20 cellular contexts compared by ENCODE assay signal in the genomic region with DNA sequence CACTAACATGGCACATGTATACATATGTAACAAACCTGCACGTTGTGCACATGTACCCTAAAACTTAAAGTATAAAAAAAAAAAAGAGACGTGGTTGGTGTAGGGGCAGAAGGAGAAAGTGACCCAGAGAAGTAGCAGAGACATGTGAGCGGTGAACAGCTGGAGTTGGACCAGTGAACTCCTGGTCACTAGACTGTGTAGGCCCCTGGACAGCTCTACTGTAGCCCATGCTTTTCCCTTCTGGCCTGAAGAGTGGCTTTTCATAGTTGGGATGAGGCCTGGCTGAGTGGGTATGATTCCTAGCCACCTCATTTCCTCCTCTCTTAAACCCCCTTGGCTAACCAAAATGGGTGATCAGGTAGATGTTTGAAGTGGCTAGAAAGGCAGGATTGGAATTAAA. TPM values are rescaled to one million over a fixed set of nuclear protein-coding genes. Genes with fewer than 3 reads are reported as not detected.
DNase-seq lines count a peak whose midpoint lies in the region; ATAC-seq, FAIRE-seq and TF ChIP-seq lines count a peak whose summit lies in the region.
"Had no signal": no experiment of that assay in that cellular context is flagged by ENCODE, and none has a peak within 500 bp of the region (broad histone marks: within the 10 kb centered on the region; RNA-seq: fewer than 3 reads in every experiment).

No MANE protein-coding gene starts in this region.

- no peaks in the 10 kb centered on the region for H4K20me1 ChIP-seq in HepG2 (ENCODE audit: insufficient read depth, low read length)
- H4K20me1 ChIP-seq: BLaER1 treated with 17β-estradiol and CSF1 and Interleukin-3, amounts not matched to agents 10 nM and 100 nM had no signal

- peaks cover 15% of the 10 kb centered on the region for H3K27me3 Mint-ChIP-seq in activated T-cell treated with anti-CD3 and anti-CD28 coated beads, Interleukin-2, amount 50 U/mL, for 72 hours (ENCODE audit: low read depth)
- H3K27me3 Mint-ChIP-seq: B cell had no signal

- DNase-seq in WERI-Rb-1 (no peak), HepG2 (ENCODE audit: low spot score) (no peak), transverse colon (no peak), HEK293T (ENCODE audit: extremely low spot score) (no peak)
- no peak for DNase-seq in activated T-cell treated with anti-CD3 and anti-CD28 coated beads, Interleukin-2, amount 50 U/mL, for 72 hours
- DNase-seq: 8988T; CD8-positive, alpha-beta memory T cell; COR-L47; DMS79 treated with DMSO at 0.1 percent for 48 hours; GM23248; IMR-90 had no signal

- intact Hi-C loops in HepG2 (cut with micrococcal nuclease; ENCODE audit: unreplicated experiment): no loop called here
- intact Hi-C loops in transverse colon (cut with DNase I; ENCODE audit: low total_unique reads): no loop called here

- CTCF ChIA-PET in HepG2 (lab: Yijun Ruan, JAX; ENCODE audit: low intra/inter-chr PET ratio, low total read pairs) (no interaction called here), HEK293T (lab: Yijun Ruan, JAX) (no interaction called here)

- no peaks in the 10 kb centered on the region for H3K9me3 Mint-ChIP-seq in activated T-cell treated with anti-CD3 and anti-CD28 coated beads, Interleukin-2, amount 50 U/mL, for 72 hours

- no peak overlapping the region for H3K9ac ChIP-seq in HepG2 (ENCODE audit: insufficient read depth, low read depth, low read length)
- H3K9ac ChIP-seq: BLaER1 treated with 17β-estradiol and CSF1 and Interleukin-3, amounts not matched to agents 10 nM and 100 nM; GM23248 had no signal

- H3K9me3 ChIP-seq in WERI-Rb-1 (ENCODE audit: severe bottlenecking) (no peaks in the 10 kb centered on the region), HepG2 (ENCODE audit: low read length) (no peaks in the 10 kb centered on the region), transverse colon (no peaks in the 10 kb centered on the region)
- H3K9me3 ChIP-seq: BLaER1 treated with 17β-estradiol and CSF1 and Interleukin-3, amounts not matched to agents 10 nM and 100 nM; HAP-1 had no signal

- TF ChIP-seq CTCF in 22Rv1 (IDR thresholded peaks at IDR 0.05) (no peak), WERI-Rb-1 (IDR thresholded peaks at IDR 0.05; ENCODE audit: low read depth, low read length) (no peak), HepG2 (CRISPR knock-in tag; IDR thresholded peaks at IDR 0.05) (no peak), transverse colon (IDR thresholded peaks at IDR 0.05) (no peak)

- peak overlapping the region; percentile 51 for H3K4me2 ChIP-seq in HepG2 (ENCODE audit: low read depth, low read length)
- H3K4me2 ChIP-seq: BLaER1 treated with 17β-estradiol and CSF1 and Interleukin-3, amounts not matched to agents 10 nM and 100 nM had no signal

- ATAC-seq in HepG2 (peak; percentile 75), GM18505 (IDR thresholded peaks at IDR 0.05; ENCODE audit: unreplicated experiment) (no peak)
- ATAC-seq in activated T-cell treated with anti-CD3 and anti-CD28 coated beads, Interleukin-2, amount 50 U/mL, for 72 hours (replicated peaks in 1 of 2): no peak
- ATAC-seq: GM12878, K562 had no signal

- H3K36me3 ChIP-seq in WERI-Rb-1: no peaks in the 10 kb centered on the region
- H3K36me3 ChIP-seq in HepG2 (replicated peaks in 1 of 2; ENCODE audit: control insufficient read depth in 1 of 2, insufficient read depth in 2 of 2, low read length in 2 of 2): no peaks in the 10 kb centered on the region
- H3K36me3 ChIP-seq in transverse colon: no peaks in the 10 kb centered on the region
- H3K36me3 ChIP-seq: BLaER1 treated with 17β-estradiol and CSF1 and Interleukin-3, amounts not matched to agents 10 nM and 100 nM; HAP-1 had no signal

- WGBS in HepG2 (ENCODE audit: low lambda C conversion rate): 70% methylated on average over 2 of the region's 3 CpGs
- WGBS in transverse colon (ENCODE audit: low coverage in 1 of 2), 2 donors: 72% methylated on average over 3 of the region's 3 CpGs; no CpG with 5 or more reads in 1 of the 2 donors

- no peak overlapping the region for H2AFZ ChIP-seq in HepG2 (ENCODE audit: low read length)
- H2AFZ ChIP-seq: GM23248 had no signal

- POLR2A ChIA-PET in HepG2 (lab: Yijun Ruan, JAX): no interaction called here
- POLR2A ChIA-PET in HEK293T (lab: Yijun Ruan, JAX): no interaction called here

- TF ChIP-seq RAD21 in HepG2 (CRISPR knock-in tag; IDR thresholded peaks at IDR 0.05): no peak

- no peak overlapping the region for H3K4me3 Mint-ChIP-seq in activated T-cell treated with anti-CD3 and anti-CD28 coated beads, Interleukin-2, amount 50 U/mL, for 72 hours
- H3K4me3 Mint-ChIP-seq: B cell; CD8-positive, alpha-beta memory T cell had no signal

- H3K4me3 ChIP-seq in WERI-Rb-1 (ENCODE audit: low read depth, low read length) (no peak overlapping the region), HepG2 (replicated peaks in 1 of 3; ENCODE audit: insufficient read depth in 1 of 3, low read depth in 2 of 3, low read length in 3 of 3) (no peak overlapping the region), transverse colon (no peak overlapping the region)
- H3K4me3 ChIP-seq: BLaER1 treated with 17β-estradiol and CSF1 and Interleukin-3, amounts not matched to agents 10 nM and 100 nM; GM12878; GM23248; HAP-1; K562 had no signal

- H3K27ac ChIP-seq in 22Rv1 (peak overlapping the region; percentile 36; the same call in 1 of the 2 replicates), WERI-Rb-1 (peak overlapping the region; percentile 38), HepG2 (ENCODE audit: extremely low read length, insufficient read depth, low read length) (no peak overlapping the region), transverse colon (peak overlapping the region; percentile 45 to 66 (median 56))
- H3K27ac ChIP-seq: BLaER1 treated with 17β-estradiol and CSF1 and Interleukin-3, amounts not matched to agents 10 nM and 100 nM; GM23248; HL-60 had no signal

- TF ChIP-seq EP300 in HepG2 (IDR thresholded peaks at IDR 0.05; ENCODE audit: low read depth in 2 of 2, low read length in 2 of 2) (no peak), HepG2 (CRISPR knock-in tag; IDR thresholded peaks at IDR 0.05; ENCODE audit: borderline replicate concordance) (no peak), transverse colon (IDR thresholded peaks at IDR 0.05; ENCODE audit: low read depth) (no peak)

- no TSS peak for BruUV-seq in HepG2 (replicated peaks; lab: Mats Ljungman, UMichigan)

- H3K27ac Mint-ChIP-seq in activated T-cell treated with anti-CD3 and anti-CD28 coated beads, Interleukin-2, amount 50 U/mL, for 72 hours: no peak overlapping the region
- H3K27ac Mint-ChIP-seq: B cell; CD8-positive, alpha-beta memory T cell had no signal

- TF ChIP-seq POLR2A in HepG2 (IDR thresholded peaks at IDR 0.05; ENCODE audit: insufficient read depth in 1 of 2, low read depth in 2 of 2, low read length in 2 of 2) (no peak), transverse colon (IDR thresholded peaks at IDR 0.05) (no peak), GM18505 (IDR thresholded peaks at IDR 0.05; ENCODE audit: borderline replicate concordance, extremely low read depth, insufficient read depth, insufficient read length) (no peak)

- H3K36me3 Mint-ChIP-seq in activated T-cell treated with anti-CD3 and anti-CD28 coated beads, Interleukin-2, amount 50 U/mL, for 72 hours (ENCODE audit: insufficient read depth in 2 of 2): no peaks in the 10 kb centered on the region
- H3K36me3 Mint-ChIP-seq: CD8-positive, alpha-beta memory T cell had no signal

- FAIRE-seq in HepG2 (lab: Jason Lieb, UNC): no peak
- FAIRE-seq: GM12878, K562 had no signal

- peaks cover 38% of the 10 kb centered on the region for H3K4me1 ChIP-seq in HepG2 (ENCODE audit: insufficient read depth, low read length)
- H3K4me1 ChIP-seq in transverse colon: peaks cover 0 to 25% (median 7%) of the 10 kb centered on the region in 4 donors
- H3K4me1 ChIP-seq: BLaER1 treated with 17β-estradiol and CSF1 and Interleukin-3, amounts not matched to agents 10 nM and 100 nM; HAP-1 had no signal

- H3K27me3 ChIP-seq in WERI-Rb-1 (ENCODE audit: insufficient read depth, low read depth, severe bottlenecking) (no peaks in the 10 kb centered on the region), HepG2 (ENCODE audit: control insufficient read depth in 1 of 2, insufficient read depth in 2 of 2, low read length in 2 of 2) (no peaks in the 10 kb centered on the region), transverse colon (no peaks in the 10 kb centered on the region)
- H3K27me3 ChIP-seq: BLaER1 treated with 17β-estradiol and CSF1 and Interleukin-3, amounts not matched to agents 10 nM and 100 nM had no signal

- in situ Hi-C loops in HepG2 (cut with HindIII; ENCODE audit: extremely low pct_ligation_motif_present, low pct_unique_long_range_greater_than_20kb): no loop called here
- in situ Hi-C loops in transverse colon (cut with MboI; ENCODE audit: low pct_ligation_motif_present in 1 of 4, low pct_unique_long_range_greater_than_20kb in 1 of 4, low sequenced_read_pairs in 3 of 4): no loop called here

- no peaks in the 10 kb centered on the region for H3K79me2 ChIP-seq in HepG2 (ENCODE audit: insufficient read depth, low read length)

- no peaks in the 10 kb centered on the region for H3K4me1 Mint-ChIP-seq in activated T-cell treated with anti-CD3 and anti-CD28 coated beads, Interleukin-2, amount 50 U/mL, for 72 hours (ENCODE audit: low read depth)
- H3K4me1 Mint-ChIP-seq: B cell; CD8-positive, alpha-beta memory T cell had no signal

RNA-seq across cellular contexts. Expression of a gene that starts 16.4 kb away (rescaled TPM):
- total RNA-seq in HepG2 (2016; rRNA removed; fragmentation: Illumina TruSeq; extraction: Trizol) (12.8 and 21.4 TPM in 2 replicates), transverse colon (100 to 1,000 TPM in 3 of 4 donors, 10 to 100 TPM in 1; 26.9 to 170 (median 134) TPM)
- 2.6 and 2.8 TPM in 2 replicates for total RNA-seq in HepG2 (2016; cell fraction: cytosol; rRNA removed; fragmentation: Illumina TruSeq; extraction: Trizol; ENCODE audit: low read depth)
- total RNA-seq in HepG2 (2016; cell fraction: insoluble cytoplasmic fraction; rRNA removed; fragmentation: Illumina TruSeq; extraction: Trizol): 12.7 and 21.2 TPM in 2 replicates
- total RNA-seq in HepG2 (2016; cell fraction: membrane; rRNA removed; fragmentation: Illumina TruSeq; extraction: Trizol): 5.7 and 6.4 TPM in 2 replicates
- 25.7 and 32.9 TPM in 2 replicates for total RNA-seq in HepG2 (2016; cell fraction: nucleus; rRNA removed; fragmentation: Illumina TruSeq; extraction: Trizol)
- polyA plus RNA-seq in HepG2 (2011; rRNA removed): 47.1 and 66.6 TPM in 2 replicates
- polyA plus RNA-seq in HepG2 (2011; cell fraction: cytosol; rRNA removed): 40.3 and 64.4 TPM in 2 replicates
- polyA plus RNA-seq in HepG2 (2011; cell fraction: nucleus; rRNA removed): 17.9 and 24.6 TPM in 2 replicates
- polyA plus RNA-seq in HepG2 (2012): 54.1 and 54.6 TPM in 2 replicates
- polyA plus RNA-seq in HepG2 (2016; cell fraction: cytosol; fragmentation: Illumina TruSeq; extraction: Trizol; ENCODE audit: low read depth): 5.2 and 5.9 TPM in 2 replicates
- 24.2 and 27.3 TPM in 2 replicates for polyA plus RNA-seq in HepG2 (2016; cell fraction: insoluble cytoplasmic fraction; fragmentation: Illumina TruSeq; extraction: Trizol; ENCODE audit: low read depth)
- polyA plus RNA-seq in HepG2 (2016; cell fraction: membrane; fragmentation: Illumina TruSeq; extraction: Trizol; ENCODE audit: low read depth): 11.0 and 12.1 TPM in 2 replicates
- polyA plus RNA-seq in HepG2 (2016; cell fraction: nucleus; fragmentation: Illumina TruSeq; extraction: Trizol; ENCODE audit: insufficient read depth, low read depth): 57.3 and 59.0 TPM in 2 replicates
- polyA minus RNA-seq in HepG2 (2011; rRNA and poly(A)+ RNA removed; ENCODE audit: low replicate concordance): 59.3 TPM in 1 of 2 replicates, not detected in the other
- 15.7 and 23.8 TPM in 2 replicates for polyA minus RNA-seq in HepG2 (2011; cell fraction: cytosol; rRNA and poly(A)+ RNA removed)
- polyA minus RNA-seq in HepG2 (2011; cell fraction: nucleus; rRNA and poly(A)+ RNA removed): 12.4 and 24.7 TPM in 2 replicates
- under 1 TPM; 0.60 to 0.62 TPM for total RNA-seq in activated T-cell treated with anti-CD3 and anti-CD28 coated beads, Interleukin-2, amount 50 U/mL, for 72 hours
- total RNA-seq: GM12878, GM23248, IMR-90 had no signal
- polyA plus RNA-seq: AG04450, GM23248, IMR-90 had no signal
